In genomic region chr2:52884971-52885370, GRCh38 we compare ENCODE assay signal across 19 cellular contexts.
"Had no signal": no experiment of that assay in that cellular context is flagged by ENCODE, and none has a peak within 500 bp of the region (broad histone marks: within the 10 kb centered on the region; RNA-seq: fewer than 3 reads in every experiment).

No MANE protein-coding gene starts in this region.

- H3K4me3 ChIP-seq: SJSA1, SK-N-MC had no signal

- H3K4me1 ChIP-seq: SJSA1 had no signal

- DNase-seq: KBM-7, MV-4-11, NCI-H1048, NCI-H1105, NCI-H1417, NCI-H1436 treated with DMSO at 0.1 percent for 48 hours, NCI-H1694, NCI-H187 treated with DMSO at 0.1 percent for 48 hours, NCI-H2029 treated with DMSO at 0.1 percent for 48 hours, NCI-H226, NCI-H446, NCI-H510A, NCI-H526 treated with DMSO at 0.1 percent for 48 hours, NCI-H748 treated with DMSO at 0.1 percent for 48 hours, Right ventricle myocardium superior, RPMI8226, SIG-M5 had no signal

- H3K9me3 ChIP-seq: SJSA1 had no signal

- H3K27ac ChIP-seq: SJSA1, SK-N-MC had no signal

- H3K27me3 ChIP-seq: SJSA1 had no signal

- H3K36me3 ChIP-seq: SJSA1 had no signal
